In genomic region chr12:31778687-31779086, GRCh38 we compare ENCODE assay signal across 18 cellular contexts.
"Had no signal": no experiment of that assay in that cellular context is flagged by ENCODE, and none has a peak within 500 bp of the region (broad histone marks: within the 10 kb centered on the region; RNA-seq: fewer than 3 reads in every experiment).

No MANE protein-coding gene starts in this region.

- DNase-seq: activated CD4-positive, alpha-beta T cell treated with anti-CD3 and anti-CD28 coated beads for 48 hours; activated naive CD4-positive, alpha-beta T cell treated with anti-CD3 and anti-CD28 coated beads, Interleukin-2, amount 10 ng/mL, durations not matched to agents 7 days and 5 days; activated T-cell treated with anti-CD3 and anti-CD28 coated beads for 4 hours; adrenal gland; central memory CD4-positive, alpha-beta T cell; effector CD4-positive, alpha-beta T cell; kidney; midbrain; stimulated activated naive CD4-positive, alpha-beta T cell; substantia nigra; transverse colon had no signal

- H3K4me1 ChIP-seq: gastroesophageal sphincter, right atrium auricular region, transverse colon had no signal

- H3K4me3 Mint-ChIP-seq: activated naive CD4-positive, alpha-beta T cell treated with anti-CD3 and anti-CD28 coated beads, Interleukin-2, amount 10 ng/mL, durations not matched to agents 7 days and 5 days had no signal

- ATAC-seq: gastroesophageal sphincter had no signal

- H3K4me3 ChIP-seq: adrenal gland, coronary artery, gastroesophageal sphincter, right atrium auricular region, smooth muscle cell, transverse colon had no signal

- H3K27ac ChIP-seq: adrenal gland, coronary artery, epithelial cell of prostate, gastroesophageal sphincter, right atrium auricular region, transverse colon, VCaP had no signal

- H3K27me3 ChIP-seq: adrenal gland, right atrium auricular region, transverse colon had no signal

- H3K4me2 ChIP-seq: smooth muscle cell had no signal

- H3K27ac Mint-ChIP-seq: activated naive CD4-positive, alpha-beta T cell treated with anti-CD3 and anti-CD28 coated beads, Interleukin-2, amount 10 ng/mL, durations not matched to agents 7 days and 5 days; activated T-helper 2 cell treated with anti-CD3 and anti-CD28 coated beads, Interferon-gamma antibody, Interleukin-2, Interleukin-4, amounts not matched to agents 10 μg/mL and 5 μg/mL and 100 μg/mL, durations not matched to agents 14 hours and 24 hours and 36 hours had no signal

- H3K9me3 ChIP-seq: adrenal gland, right atrium auricular region, transverse colon had no signal
